ENCODE assay signal across 11 cellular contexts in the genomic region with DNA sequence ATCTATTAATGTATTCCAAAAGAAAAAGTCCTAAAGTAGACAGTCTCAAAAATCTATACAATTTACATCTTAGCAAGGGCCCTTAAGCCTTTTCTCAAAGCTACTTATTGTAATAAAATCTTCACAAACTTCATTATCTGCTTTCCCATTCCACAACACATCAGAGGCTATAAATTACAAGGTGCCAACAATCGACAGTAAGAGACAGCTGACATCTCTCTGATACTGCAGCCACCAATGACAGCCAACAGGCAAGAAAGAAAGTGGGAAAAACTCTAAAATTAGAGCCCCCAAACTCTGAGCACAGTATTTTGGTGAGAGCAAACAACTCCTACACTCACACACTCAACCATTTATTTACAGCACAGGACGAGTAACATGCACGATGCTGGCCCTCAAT. TPM values are rescaled to one million over a fixed set of nuclear protein-coding genes. Genes with fewer than 3 reads are reported as not detected.
A peak's percentile ranks its signal among the peaks of the same experiment; 100 is the strongest.
DNase-seq lines count a peak whose midpoint lies in the region; ATAC-seq and TF ChIP-seq lines count a peak whose summit lies in the region.
"Had no signal": no experiment of that assay in that cellular context is flagged by ENCODE, and none has a peak within 500 bp of the region (broad histone marks: within the 10 kb centered on the region; RNA-seq: fewer than 3 reads in every experiment).

No MANE protein-coding gene starts in this region.

- DNase-seq in A673 (ENCODE audit: low spot score) (no peak), HEK293T (ENCODE audit: extremely low spot score) (no peak), body of pancreas (no peak), myocyte (ENCODE audit: low read depth) (peak; percentile 13), HT-29 (ENCODE audit: low spot score) (no peak), MG63 (no peak), SK-N-DZ (ENCODE audit: low spot score) (no peak)
- DNase-seq: left colon had no signal

- H3K27ac ChIP-seq in A673 (ENCODE audit: low read depth, low read length, poor library complexity, severe bottlenecking) = peak overlapping the region; percentile 5
- H3K27ac ChIP-seq in body of pancreas = peak overlapping the region in 3 of 4 donors; percentile 92 to 97 (median 94)

- H3K9me3 ChIP-seq in A673 (ENCODE audit: low read depth, low read length, poor library complexity, severe bottlenecking) (no peaks in the 10 kb centered on the region), body of pancreas (no peaks in the 10 kb centered on the region), MG63 (no peaks in the 10 kb centered on the region)

- ATAC-seq in body of pancreas = no peak
- no peak for ATAC-seq in HG02623 (IDR thresholded peaks at IDR 0.05; ENCODE audit: unreplicated experiment)

- POLR2A ChIA-PET in A673 (lab: Charles Lee; ENCODE audit: low non-redundant PET) = no interaction called here
- POLR2A ChIA-PET in HEK293T (lab: Yijun Ruan, JAX) = interaction anchor here (0.7 to 1.8 kb wide), 4 partner anchors 11 to 458 kb away, joined by 3 to 7 read pairs (median 3); no protein-coding TSS in a partner anchor

- CTCF ChIA-PET in A673 (lab: Charles Lee) = interaction anchor here (1.2 kb wide), 1 partner anchor 100 kb away, joined by 5 read pairs; no protein-coding TSS in a partner anchor
- CTCF ChIA-PET in HEK293T (lab: Yijun Ruan, JAX) = interaction anchor here (0.7 to 1.6 kb wide), 7 partner anchors 11 to 341 kb away, joined by 3 to 6 read pairs (median 3); no protein-coding TSS in a partner anchor

- intact Hi-C loops in A673 (cut with micrococcal nuclease; ENCODE audit: unreplicated experiment) (no loop called here), body of pancreas (cut with DNase I) (no loop called here)

- 7 to 10% methylated on average over 3 of the region's 3 CpGs for WGBS in body of pancreas, 2 donors

- TF ChIP-seq CTCF in A673 (conservative IDR thresholded peaks at IDR 0.05; ENCODE audit: low read depth, low read length) = no peak
- no peak for TF ChIP-seq CTCF in body of pancreas (IDR thresholded peaks at IDR 0.05)

- H3K4me3 ChIP-seq in A673 (ENCODE audit: low read depth, low read length, poor library complexity, severe bottlenecking) = peak overlapping the region; percentile 86
- H3K4me3 ChIP-seq in body of pancreas = no peak overlapping the region
- no peak overlapping the region; the same call in 1 of the 2 replicates for H3K4me3 ChIP-seq in MG63

- peaks cover 7% of the 10 kb centered on the region for H3K36me3 ChIP-seq in A673 (ENCODE audit: insufficient read depth, low read length, poor library complexity, severe bottlenecking)
- peaks cover 0 to 11% of the 10 kb centered on the region in 2 donors for H3K36me3 ChIP-seq in body of pancreas (replicated peaks in 1 of 2; ENCODE audit: insufficient read depth in 1 of 2, low read depth in 2 of 2)
- no peaks in the 10 kb centered on the region for H3K36me3 ChIP-seq in MG63

- TF ChIP-seq POLR2A in body of pancreas (IDR thresholded peaks at IDR 0.05) = no peak

- no peaks in the 10 kb centered on the region for H3K27me3 ChIP-seq in A673 (replicated peaks; ENCODE audit: insufficient read depth, low read depth, low read length, poor library complexity)
- no peaks in the 10 kb centered on the region for H3K27me3 ChIP-seq in body of pancreas
- no peaks in the 10 kb centered on the region for H3K27me3 ChIP-seq in MG63

- H3K4me1 ChIP-seq in A673 (ENCODE audit: insufficient read depth, low read length, poor library complexity, severe bottlenecking) (peaks cover 9% of the 10 kb centered on the region), body of pancreas (peaks cover 49% of the 10 kb centered on the region)

- no TSS peak for BruUV-seq in A673 (replicated peaks; lab: Mats Ljungman, UMichigan)

TF ChIP-seq in HEK293T, 16 proteins besides CTCF, POLR2A, EP300 and RAD21:
- TF ChIP-seq FOXM1 (IDR thresholded peaks at IDR 0.05; ENCODE audit: borderline replicate concordance) (no peak), ELF4 (IDR thresholded peaks at IDR 0.05) (no peak), TARDBP (IDR thresholded peaks at IDR 0.05) (no peak), BHLHE40 (IDR thresholded peaks at IDR 0.05; ENCODE audit: borderline replicate concordance) (no peak), SUZ12 (IDR thresholded peaks at IDR 0.05) (no peak)
- TF ChIP-seq, protein P1, sequence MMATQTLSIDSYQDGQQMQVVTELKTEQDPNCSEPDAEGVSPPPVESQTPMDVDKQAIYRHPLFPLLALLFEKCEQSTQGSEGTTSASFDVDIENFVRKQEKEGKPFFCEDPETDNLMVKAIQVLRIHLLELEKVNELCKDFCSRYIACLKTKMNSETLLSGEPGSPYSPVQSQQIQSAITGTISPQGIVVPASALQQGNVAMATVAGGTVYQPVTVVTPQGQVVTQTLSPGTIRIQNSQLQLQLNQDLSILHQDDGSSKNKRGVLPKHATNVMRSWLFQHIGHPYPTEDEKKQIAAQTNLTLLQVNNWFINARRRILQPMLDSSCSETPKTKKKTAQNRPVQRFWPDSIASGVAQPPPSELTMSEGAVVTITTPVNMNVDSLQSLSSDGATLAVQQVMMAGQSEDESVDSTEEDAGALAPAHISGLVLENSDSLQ (IDR thresholded peaks at IDR 0.05) = peak; percentile 75

RNA-seq across cellular contexts. Expression of a gene that starts 2.2 kb away (rescaled TPM):
- total RNA-seq in A673 (2021) (19.8 and 19.9 TPM in 2 replicates), body of pancreas (10 to 100 TPM; 26.5 to 44.2 TPM), myocyte (15.0 and 18.7 TPM in 2 replicates)
- 14.2 TPM for polyA plus RNA-seq in myocyte (2012)
- total RNA-seq in HT-29 (2014; rRNA removed; shearing (Covaris generic)) = 5.2 and 6.2 TPM in 2 replicates
- total RNA-seq in MG63 (2014; rRNA removed; shearing (Covaris generic); ENCODE audit: low replicate concordance) = 1.1 and 2.5 TPM in 2 replicates
- polyA plus RNA-seq in SK-N-DZ (2014; cell fraction: cytosol; rRNA removed) = 8.8 and 9.6 TPM in 2 replicates
- polyA plus RNA-seq in SK-N-DZ (2014; cell fraction: nucleus; rRNA removed) = 12.2 and 18.5 TPM in 2 replicates

RNA-seq across cellular contexts. Expression of a gene that starts 15.7 kb away (rescaled TPM):
- total RNA-seq in A673 (2021) (not detected in 2 replicates), body of pancreas (not detected), myocyte (not detected in 2 replicates)
- not detected for polyA plus RNA-seq in myocyte (2012)
- total RNA-seq in HT-29 (2014; rRNA removed; shearing (Covaris generic)) = not detected in 2 replicates
- total RNA-seq in MG63 (2014; rRNA removed; shearing (Covaris generic); ENCODE audit: low replicate concordance) = not detected in 2 replicates
- polyA plus RNA-seq in SK-N-DZ (2014; cell fraction: cytosol; rRNA removed) = not detected in 2 replicates
- polyA plus RNA-seq in SK-N-DZ (2014; cell fraction: nucleus; rRNA removed) = not detected in 2 replicates
- total RNA-seq: dermis microvascular lymphatic vessel endothelial cell, left colon, LHCN-M2 had no signal

RNA-seq across cellular contexts. Expression of a gene that starts 49.3 kb away (rescaled TPM):
- total RNA-seq in A673 (2021) (6.8 and 9.2 TPM in 2 replicates), body of pancreas (1 to 10 TPM; 3.1 to 5.9 TPM), myocyte (4.1 and 4.7 TPM in 2 replicates)
- 13.7 TPM for polyA plus RNA-seq in myocyte (2012)
- total RNA-seq in HT-29 (2014; rRNA removed; shearing (Covaris generic)) = not detected in 2 replicates
- total RNA-seq in MG63 (2014; rRNA removed; shearing (Covaris generic); ENCODE audit: low replicate concordance) = 2.1 and 2.8 TPM in 2 replicates
- polyA plus RNA-seq in SK-N-DZ (2014; cell fraction: cytosol; rRNA removed) = 8.7 and 12.1 TPM in 2 replicates
- polyA plus RNA-seq in SK-N-DZ (2014; cell fraction: nucleus; rRNA removed) = 22.1 and 37.9 TPM in 2 replicates
